In the genomic region with DNA sequence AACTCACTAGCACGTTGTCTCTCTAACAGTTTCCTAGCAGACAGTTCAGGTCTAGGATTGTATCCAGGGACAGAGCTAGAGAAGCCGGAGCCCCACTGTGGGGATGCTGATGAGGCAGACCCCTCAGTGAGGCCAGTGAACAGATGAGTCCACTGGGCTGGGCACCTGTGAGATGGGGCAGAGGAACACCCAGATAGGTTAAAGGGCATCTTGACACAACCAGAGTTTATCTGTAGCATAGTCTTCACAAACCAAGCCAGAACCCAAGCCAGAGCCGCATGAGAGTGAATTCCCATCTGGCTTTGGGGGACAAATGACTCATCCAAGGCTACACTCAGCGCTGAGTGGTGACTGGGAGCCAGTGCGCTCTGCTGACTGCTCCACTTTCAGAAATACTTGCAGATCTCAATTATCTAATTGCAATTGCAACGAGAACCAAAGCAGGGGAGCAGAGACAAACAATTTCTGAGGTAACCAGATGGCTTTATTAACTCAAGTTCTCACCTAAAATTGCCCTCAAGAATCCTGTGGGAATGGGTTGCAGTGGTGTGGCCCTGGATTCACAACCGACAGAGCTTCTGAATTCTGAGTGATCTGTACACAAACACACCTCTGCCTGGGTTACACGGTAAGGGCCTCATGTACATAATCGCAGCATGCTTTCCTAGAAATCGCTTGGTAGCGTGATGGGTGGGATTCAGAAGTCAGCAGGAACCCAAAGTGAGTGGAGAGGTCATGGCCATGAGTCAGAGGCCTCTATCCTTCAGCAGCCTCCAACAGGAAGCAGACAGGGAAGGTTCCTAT, we compare ENCODE assay signal across 12 cellular contexts. TPM values are rescaled to one million over a fixed set of nuclear protein-coding genes. Genes with fewer than 3 reads are reported as not detected.
A peak's percentile ranks its signal among the peaks of the same experiment; 100 is the strongest.
DNase-seq lines count a peak whose midpoint lies in the region; ATAC-seq, FAIRE-seq and TF ChIP-seq lines count a peak whose summit lies in the region.
"Had no signal": no experiment of that assay in that cellular context is flagged by ENCODE, and none has a peak within 500 bp of the region (broad histone marks: within the 10 kb centered on the region; RNA-seq: fewer than 3 reads in every experiment).

No MANE protein-coding gene starts in this region.

- 88% methylated on average over 11 of the region's 11 CpGs for WGBS in right cardiac atrium
- WGBS in K562 (ENCODE audit: insufficient coverage, low coverage, missing lambda C conversion rate) = 19% methylated on average over 11 of the region's 11 CpGs
- WGBS in HepG2 (ENCODE audit: low lambda C conversion rate) = 14% methylated on average over 11 of the region's 11 CpGs

- peaks cover 7% of the 10 kb centered on the region for H3K4me1 Mint-ChIP-seq in mesothelial cell of epicardium
- H3K4me1 Mint-ChIP-seq: activated CD4-positive, alpha-beta T cell treated with anti-CD3 and anti-CD28 coated beads, Interleukin-2, amount 10 ng/mL, durations not matched to agents 24 days and 14 days had no signal

- H3K4me3 ChIP-seq in right cardiac atrium (ENCODE audit: low read length) (no peak overlapping the region), K562 (no peak overlapping the region; the same call in 1 of the 2 replicates), HepG2 (replicated peaks in 1 of 3; ENCODE audit: insufficient read depth in 1 of 3, low read depth in 2 of 3, low read length in 3 of 3) (peak overlapping the region in 2 of 3 experiments; percentile 1 to 26; a peak in 3 of 6 replicates)

- POLR2A ChIA-PET in K562 (lab: Yijun Ruan, JAX) (interaction anchor here (0.9 to 1.0 kb wide), 2 partner anchors 9 to 19 kb away, joined by 3 to 4 read pairs; no protein-coding TSS in a partner anchor), HepG2 (lab: Yijun Ruan, JAX) (interaction anchor here (1.1 to 3.0 kb wide), 4 partner anchors 9 to 34 kb away, joined by 3 to 26 read pairs (median 4); no protein-coding TSS in a partner anchor)

- H3K27ac ChIP-seq in right cardiac atrium (ENCODE audit: low read length) = no peak overlapping the region
- peak overlapping the region; percentile 76 for H3K27ac ChIP-seq in K562 (ENCODE audit: extremely low read depth, low read depth, low read length)
- no peak overlapping the region for H3K27ac ChIP-seq in HepG2 (ENCODE audit: extremely low read length, insufficient read depth, low read length)

- peak; percentile 50 to 52 for ATAC-seq in right cardiac atrium
- peak; percentile 88 for ATAC-seq in K562
- peak; percentile 87 for ATAC-seq in HepG2
- ATAC-seq in HG02798 (IDR thresholded peaks at IDR 0.05; ENCODE audit: poor library complexity, unreplicated experiment) = no peak
- ATAC-seq in stimulated activated naive CD8-positive, alpha-beta T cell treated with anti-CD3 and anti-CD28 coated beads, Interleukin-15, Interleukin-2, amounts not matched to agents 100 U/mL and 50 U/mL, for 24 hours = no peak
- ATAC-seq: esophagus mucosa, left cardiac atrium had no signal

- no peaks in the 10 kb centered on the region for H3K36me3 Mint-ChIP-seq in mesothelial cell of epicardium

- in situ Hi-C loops in K562 (cut with MboI) (no loop called here), HepG2 (cut with HindIII; ENCODE audit: extremely low pct_ligation_motif_present, low pct_unique_long_range_greater_than_20kb) (no loop called here)

- no peaks in the 10 kb centered on the region for H3K9me3 Mint-ChIP-seq in mesothelial cell of epicardium
- H3K9me3 Mint-ChIP-seq: activated CD4-positive, alpha-beta T cell treated with anti-CD3 and anti-CD28 coated beads, Interleukin-2, amount 10 ng/mL, durations not matched to agents 24 days and 14 days had no signal

- no peak for TF ChIP-seq POLR2A in K562 (conservative IDR thresholded peaks at IDR 0.05)
- TF ChIP-seq POLR2A in HepG2 (IDR thresholded peaks at IDR 0.05; ENCODE audit: insufficient read depth in 1 of 2, low read depth in 2 of 2, low read length in 2 of 2) = no peak

- no peak for TF ChIP-seq RAD21 in K562 (CRISPR knock-in tag; conservative IDR thresholded peaks at IDR 0.05 in 1 of 2, IDR thresholded peaks at IDR 0.05 in 1 of 2)
- TF ChIP-seq RAD21 in HepG2 (CRISPR knock-in tag; IDR thresholded peaks at IDR 0.05) = no peak

- FAIRE-seq in K562 (lab: Jason Lieb, UNC) (peak; percentile 85), HepG2 (lab: Jason Lieb, UNC) (peak; percentile 62)

- intact Hi-C loops in right cardiac atrium (cut with DNase I) (no loop called here), cardiac septum (cut with DNase I) (no loop called here), K562 (cut with micrococcal nuclease) (no loop called here), HepG2 (cut with micrococcal nuclease; ENCODE audit: unreplicated experiment) (no loop called here)

- H3K4me2 ChIP-seq in K562 (ENCODE audit: insufficient read depth, low read length) (peak overlapping the region; percentile 71), HepG2 (ENCODE audit: low read depth, low read length) (peak overlapping the region; percentile 71)

- H3K9me1 ChIP-seq in K562 (ENCODE audit: control insufficient read depth, insufficient read depth, low read length) = no peaks in the 10 kb centered on the region

- DNase-seq in right cardiac atrium (no peak), cardiac septum (ENCODE audit: low spot score) (no peak), K562 (ENCODE audit: extremely low read depth in 1 of 4, low spot score in 3 of 4) (peak; percentile 58 to 84 (median 68)), HepG2 (ENCODE audit: low spot score) (peak; percentile 74), mesothelial cell of epicardium (ENCODE audit: low spot score in 2 of 2, unreplicated experiment in 2 of 2) (no peak), NCI-H524 (lab: John Stamatoyannopoulos, UW) (no peak)
- DNase-seq in stimulated activated naive CD8-positive, alpha-beta T cell treated with anti-CD3 and anti-CD28 coated beads, Interleukin-15, Interleukin-2, amounts not matched to agents 100 U/mL and 50 U/mL, for 24 hours = no peak
- DNase-seq: activated CD4-positive, alpha-beta T cell treated with anti-CD3 and anti-CD28 coated beads, Interleukin-2, amount 10 ng/mL, durations not matched to agents 24 days and 14 days; left cardiac atrium; NCI-H2107 had no signal

- no peaks in the 10 kb centered on the region for H3K79me2 ChIP-seq in K562 (ENCODE audit: control insufficient read depth, insufficient read depth, low read length)
- no peaks in the 10 kb centered on the region for H3K79me2 ChIP-seq in HepG2 (ENCODE audit: insufficient read depth, low read length)

- no peaks in the 10 kb centered on the region for H4K20me1 ChIP-seq in K562 (replicated peaks; ENCODE audit: control insufficient read depth, insufficient read depth, low read length)
- no peaks in the 10 kb centered on the region for H4K20me1 ChIP-seq in HepG2 (ENCODE audit: insufficient read depth, low read length)

- H3K4me3 Mint-ChIP-seq in mesothelial cell of epicardium = no peak overlapping the region
- H3K4me3 Mint-ChIP-seq: activated CD4-positive, alpha-beta T cell treated with anti-CD3 and anti-CD28 coated beads, Interleukin-2, amount 10 ng/mL, durations not matched to agents 24 days and 14 days had no signal

- no peak for TF ChIP-seq CTCF in K562 (IDR thresholded peaks at IDR 0.05 in 2 of 3, conservative IDR thresholded peaks at IDR 0.05 in 1 of 3; ENCODE audit: insufficient read depth in 2 of 3, low read depth in 1 of 3, low read length in 3 of 3)
- no peak for TF ChIP-seq CTCF in HepG2 (CRISPR knock-in tag; IDR thresholded peaks at IDR 0.05)
- TF ChIP-seq CTCF in mesothelial cell of epicardium (IDR thresholded peaks at IDR 0.05; ENCODE audit: unreplicated experiment) = no peak

- H3K9ac ChIP-seq in K562 (ENCODE audit: insufficient read depth in 1 of 2, low read depth in 2 of 2, low read length in 2 of 2) (peak overlapping the region; percentile 54 to 85; a peak in 3 of 4 replicates), HepG2 (ENCODE audit: insufficient read depth, low read depth, low read length) (peak overlapping the region; percentile 14; the same call in 1 of the 2 replicates)

- H3K27me3 ChIP-seq in right cardiac atrium (ENCODE audit: control insufficient read depth, insufficient read depth) (no peaks in the 10 kb centered on the region), K562 (ENCODE audit: control insufficient read depth in 2 of 2, insufficient read depth in 2 of 2, low read length in 2 of 2) (no peaks in the 10 kb centered on the region), HepG2 (ENCODE audit: control insufficient read depth in 1 of 2, insufficient read depth in 2 of 2, low read length in 2 of 2) (no peaks in the 10 kb centered on the region)

- no peak overlapping the region for H3K27ac Mint-ChIP-seq in mesothelial cell of epicardium
- H3K27ac Mint-ChIP-seq: activated CD4-positive, alpha-beta T cell treated with anti-CD3 and anti-CD28 coated beads, Interleukin-2, amount 10 ng/mL, durations not matched to agents 24 days and 14 days had no signal

- BruUV-seq in K562 (replicated peaks; lab: Mats Ljungman, UMichigan) = no TSS peak
- no TSS peak for BruUV-seq in HepG2 (replicated peaks; lab: Mats Ljungman, UMichigan)

- H2AFZ ChIP-seq in K562 (ENCODE audit: low read depth, low read length) (peak overlapping the region; percentile 95), HepG2 (ENCODE audit: low read length) (no peak overlapping the region)

- H3K9me3 ChIP-seq in right cardiac atrium (ENCODE audit: control insufficient read depth, low read length) (no peaks in the 10 kb centered on the region), K562 (replicated peaks; ENCODE audit: control insufficient read depth, insufficient read depth, low read depth, low read length) (no peaks in the 10 kb centered on the region), HepG2 (ENCODE audit: low read length) (no peaks in the 10 kb centered on the region)

- TF ChIP-seq EP300 in K562 (IDR thresholded peaks at IDR 0.05; ENCODE audit: low read length) = peak; percentile 27; the same call in 1 of the 2 replicates
- no peak; a peak in 1 of 4 replicates for TF ChIP-seq EP300 in HepG2 (IDR thresholded peaks at IDR 0.05; ENCODE audit: low read depth in 2 of 2, low read length in 2 of 2)
- no peak for TF ChIP-seq EP300 in HepG2 (CRISPR knock-in tag; IDR thresholded peaks at IDR 0.05; ENCODE audit: borderline replicate concordance)

- no peaks in the 10 kb centered on the region for H3K36me3 ChIP-seq in K562 (ENCODE audit: control insufficient read depth, insufficient read depth, low read length)
- H3K36me3 ChIP-seq in HepG2 (replicated peaks in 1 of 2; ENCODE audit: control insufficient read depth in 1 of 2, insufficient read depth in 2 of 2, low read length in 2 of 2) = no peaks in the 10 kb centered on the region

- no peaks in the 10 kb centered on the region for H3K27me3 Mint-ChIP-seq in mesothelial cell of epicardium (ENCODE audit: low read depth)
- H3K27me3 Mint-ChIP-seq: activated CD4-positive, alpha-beta T cell treated with anti-CD3 and anti-CD28 coated beads, Interleukin-2, amount 10 ng/mL, durations not matched to agents 24 days and 14 days had no signal

- H3K4me1 ChIP-seq in right cardiac atrium (ENCODE audit: control insufficient read depth, insufficient read depth, low read length) (peaks cover 2% of the 10 kb centered on the region), K562 (replicated peaks in 1 of 2; ENCODE audit: control insufficient read depth in 2 of 2, insufficient read depth in 2 of 2, low read length in 2 of 2) (peaks cover 23 to 31% of the 10 kb centered on the region in 2 experiments), HepG2 (ENCODE audit: insufficient read depth, low read length) (peaks cover 65% of the 10 kb centered on the region)

- CTCF ChIA-PET in K562 (lab: Yijun Ruan, JAX; ENCODE audit: low intra/inter-chr PET ratio) (no interaction called here), HepG2 (lab: Yijun Ruan, JAX; ENCODE audit: low intra/inter-chr PET ratio, low total read pairs) (no interaction called here)

RNA-seq across cellular contexts. Expression of gene EPCAM, which starts 14.9 kb away (rescaled TPM):
- total RNA-seq in right cardiac atrium (under 1 TPM in 2 of 4 donors, not detected in 2; 0.35 to 0.75 TPM), cardiac septum (0.19 TPM), K562 (2014; rRNA removed) (50.1 and 51.8 TPM in 2 replicates), K562 (2014; rRNA removed; fragmentation: Illumina TruSeq; extraction: Trizol) (85.5 and 89.2 TPM in 2 replicates), K562 (2015; rRNA removed; fragmentation: Illumina TruSeq; extraction: Trizol) (83.2 and 86.1 TPM in 2 replicates), K562 (2021) (62.9 and 63.1 TPM in 2 replicates), HepG2 (2016; rRNA removed; fragmentation: Illumina TruSeq; extraction: Trizol) (86.5 and 161 TPM in 2 replicates), mesothelial cell of epicardium (132 to 136 TPM (median 134 TPM) in 3 replicates)
- polyA plus RNA-seq in right cardiac atrium (0.36 TPM), K562 (2011; rRNA removed) (54.2 and 68.9 TPM in 2 replicates), K562 (2014; fragmentation: Illumina TruSeq; extraction: Trizol) (68.8 and 95.5 TPM in 2 replicates), K562 (2014; fragmentation: Nextera tagmentation; extraction: Ambion mirVana) (10 to 100 TPM; 59.0 to 63.1 TPM), K562 (2014; rRNA removed) (76.3 and 77.2 TPM in 2 replicates), HepG2 (2011; rRNA removed) (54.5 and 71.1 TPM in 2 replicates)
- 38.7 and 73.4 TPM in 2 replicates for total RNA-seq in K562 (2011; cell fraction: chromatin; rRNA removed; ENCODE audit: low replicate concordance)
- 48.5 and 54.7 TPM in 2 replicates for total RNA-seq in K562 (2011; cell fraction: nucleolus; rRNA removed)
- 52.1 and 64.7 TPM in 2 replicates for total RNA-seq in K562 (2011; cell fraction: nucleoplasm; rRNA removed)
- polyA plus RNA-seq in K562 (2011; cell fraction: cytosol; rRNA removed) = 21.7 and 27.4 TPM in 2 replicates
- 14.9 and 21.0 TPM in 2 replicates for polyA plus RNA-seq in K562 (2011; cell fraction: nucleus; rRNA removed)
- 50.2 and 52.8 TPM in 2 replicates for polyA plus RNA-seq in K562 (2012)
- polyA minus RNA-seq in K562 (2011; rRNA and poly(A)+ RNA removed) = 84.1 and 94.2 TPM in 2 replicates
- 24.9 and 37.7 TPM in 2 replicates for polyA minus RNA-seq in K562 (2011; cell fraction: cytosol; rRNA and poly(A)+ RNA removed)
- polyA minus RNA-seq in K562 (2011; cell fraction: nucleus; rRNA and poly(A)+ RNA removed) = 11.8 and 22.1 TPM in 2 replicates
- 35.3 and 38.4 TPM in 2 replicates for total RNA-seq in HepG2 (2016; cell fraction: cytosol; rRNA removed; fragmentation: Illumina TruSeq; extraction: Trizol; ENCODE audit: low read depth)
- total RNA-seq in HepG2 (2016; cell fraction: insoluble cytoplasmic fraction; rRNA removed; fragmentation: Illumina TruSeq; extraction: Trizol) = 81.2 and 157 TPM in 2 replicates
- 43.3 and 50.6 TPM in 2 replicates for total RNA-seq in HepG2 (2016; cell fraction: membrane; rRNA removed; fragmentation: Illumina TruSeq; extraction: Trizol)
- 148 and 175 TPM in 2 replicates for total RNA-seq in HepG2 (2016; cell fraction: nucleus; rRNA removed; fragmentation: Illumina TruSeq; extraction: Trizol)
- 40.5 and 55.7 TPM in 2 replicates for polyA plus RNA-seq in HepG2 (2011; cell fraction: cytosol; rRNA removed)
- polyA plus RNA-seq in HepG2 (2011; cell fraction: nucleus; rRNA removed) = 23.7 and 32.0 TPM in 2 replicates
- polyA plus RNA-seq in HepG2 (2012) = 133 and 185 TPM in 2 replicates
- 40.3 and 47.3 TPM in 2 replicates for polyA plus RNA-seq in HepG2 (2016; cell fraction: cytosol; fragmentation: Illumina TruSeq; extraction: Trizol; ENCODE audit: low read depth)
- 110 and 111 TPM in 2 replicates for polyA plus RNA-seq in HepG2 (2016; cell fraction: insoluble cytoplasmic fraction; fragmentation: Illumina TruSeq; extraction: Trizol; ENCODE audit: low read depth)
- 43.9 and 48.4 TPM in 2 replicates for polyA plus RNA-seq in HepG2 (2016; cell fraction: membrane; fragmentation: Illumina TruSeq; extraction: Trizol; ENCODE audit: low read depth)
- polyA plus RNA-seq in HepG2 (2016; cell fraction: nucleus; fragmentation: Illumina TruSeq; extraction: Trizol; ENCODE audit: insufficient read depth, low read depth) = 287 and 318 TPM in 2 replicates
- polyA minus RNA-seq in HepG2 (2011; rRNA and poly(A)+ RNA removed; ENCODE audit: low replicate concordance) = 0.61 and 14.8 TPM in 2 replicates
- 51.5 and 59.4 TPM in 2 replicates for polyA minus RNA-seq in HepG2 (2011; cell fraction: cytosol; rRNA and poly(A)+ RNA removed)
- 33.1 and 43.6 TPM in 2 replicates for polyA minus RNA-seq in HepG2 (2011; cell fraction: nucleus; rRNA and poly(A)+ RNA removed)
- total RNA-seq: activated CD4-positive, alpha-beta T cell treated with anti-CD3 and anti-CD28 coated beads, Interleukin-2, amount 10 ng/mL, durations not matched to agents 24 days and 14 days had no signal

RNA-seq across cellular contexts. Expression of gene MSH2, which starts 48.7 kb away (rescaled TPM):
- total RNA-seq in right cardiac atrium (10 to 100 TPM; 10.0 to 14.8 (median 10.2) TPM), cardiac septum (15.6 TPM), K562 (2014; rRNA removed) (85.9 and 99.2 TPM in 2 replicates), K562 (2014; rRNA removed; fragmentation: Illumina TruSeq; extraction: Trizol) (139 and 161 TPM in 2 replicates), K562 (2015; rRNA removed; fragmentation: Illumina TruSeq; extraction: Trizol) (109 and 118 TPM in 2 replicates), K562 (2021) (95.1 and 113 TPM in 2 replicates), HepG2 (2016; rRNA removed; fragmentation: Illumina TruSeq; extraction: Trizol) (76.3 and 125 TPM in 2 replicates), mesothelial cell of epicardium (38.3 to 39.9 TPM (median 39.6 TPM) in 3 replicates)
- polyA plus RNA-seq in right cardiac atrium (7.4 TPM), K562 (2011; rRNA removed) (85.0 and 133 TPM in 2 replicates), K562 (2014; fragmentation: Illumina TruSeq; extraction: Trizol) (113 and 125 TPM in 2 replicates), K562 (2014; fragmentation: Nextera tagmentation; extraction: Ambion mirVana) (10 to 100 TPM; 51.8 to 60.6 TPM), K562 (2014; rRNA removed) (93.2 and 93.3 TPM in 2 replicates), HepG2 (2011; rRNA removed) (13.5 and 19.9 TPM in 2 replicates)
- 35.6 and 139 TPM in 2 replicates for total RNA-seq in K562 (2011; cell fraction: chromatin; rRNA removed; ENCODE audit: low replicate concordance)
- 19.0 and 21.7 TPM in 2 replicates for total RNA-seq in K562 (2011; cell fraction: nucleolus; rRNA removed)
- total RNA-seq in K562 (2011; cell fraction: nucleoplasm; rRNA removed) = 21.8 and 27.2 TPM in 2 replicates
- polyA plus RNA-seq in K562 (2011; cell fraction: cytosol; rRNA removed) = 21.8 and 46.2 TPM in 2 replicates
- polyA plus RNA-seq in K562 (2011; cell fraction: nucleus; rRNA removed) = 27.0 and 36.1 TPM in 2 replicates
- 63.4 and 77.6 TPM in 2 replicates for polyA plus RNA-seq in K562 (2012)
- 137 and 148 TPM in 2 replicates for polyA minus RNA-seq in K562 (2011; rRNA and poly(A)+ RNA removed)
- polyA minus RNA-seq in K562 (2011; cell fraction: cytosol; rRNA and poly(A)+ RNA removed) = 44.2 and 56.7 TPM in 2 replicates
- 24.0 and 38.8 TPM in 2 replicates for polyA minus RNA-seq in K562 (2011; cell fraction: nucleus; rRNA and poly(A)+ RNA removed)
- 12.2 and 14.5 TPM in 2 replicates for total RNA-seq in HepG2 (2016; cell fraction: cytosol; rRNA removed; fragmentation: Illumina TruSeq; extraction: Trizol; ENCODE audit: low read depth)
- 76.5 and 122 TPM in 2 replicates for total RNA-seq in HepG2 (2016; cell fraction: insoluble cytoplasmic fraction; rRNA removed; fragmentation: Illumina TruSeq; extraction: Trizol)
- 17.5 and 23.6 TPM in 2 replicates for total RNA-seq in HepG2 (2016; cell fraction: membrane; rRNA removed; fragmentation: Illumina TruSeq; extraction: Trizol)
- 50.2 and 54.3 TPM in 2 replicates for total RNA-seq in HepG2 (2016; cell fraction: nucleus; rRNA removed; fragmentation: Illumina TruSeq; extraction: Trizol)
- 7.9 and 10.8 TPM in 2 replicates for polyA plus RNA-seq in HepG2 (2011; cell fraction: cytosol; rRNA removed)
- polyA plus RNA-seq in HepG2 (2011; cell fraction: nucleus; rRNA removed) = 6.8 and 7.9 TPM in 2 replicates
- polyA plus RNA-seq in HepG2 (2012) = 21.3 and 30.0 TPM in 2 replicates
- polyA plus RNA-seq in HepG2 (2016; cell fraction: cytosol; fragmentation: Illumina TruSeq; extraction: Trizol; ENCODE audit: low read depth) = 2.7 and 3.2 TPM in 2 replicates
- 81.0 and 82.7 TPM in 2 replicates for polyA plus RNA-seq in HepG2 (2016; cell fraction: insoluble cytoplasmic fraction; fragmentation: Illumina TruSeq; extraction: Trizol; ENCODE audit: low read depth)
- polyA plus RNA-seq in HepG2 (2016; cell fraction: membrane; fragmentation: Illumina TruSeq; extraction: Trizol; ENCODE audit: low read depth) = 6.4 and 7.3 TPM in 2 replicates
- polyA plus RNA-seq in HepG2 (2016; cell fraction: nucleus; fragmentation: Illumina TruSeq; extraction: Trizol; ENCODE audit: insufficient read depth, low read depth) = 42.8 and 46.2 TPM in 2 replicates
- polyA minus RNA-seq in HepG2 (2011; rRNA and poly(A)+ RNA removed; ENCODE audit: low replicate concordance) = 14.0 and 23.3 TPM in 2 replicates
- polyA minus RNA-seq in HepG2 (2011; cell fraction: cytosol; rRNA and poly(A)+ RNA removed) = 19.4 and 20.9 TPM in 2 replicates
- polyA minus RNA-seq in HepG2 (2011; cell fraction: nucleus; rRNA and poly(A)+ RNA removed) = 25.5 and 29.3 TPM in 2 replicates

Comparison
In these comparisons a context has a peak if more than half of its experiments do, and no peak if none do; other contexts are left out.
1. ATAC-seq: peak in right cardiac atrium (2 of 2), K562 (single experiment) and HepG2 (single experiment); none in HG02798 (single experiment) and stimulated activated naive CD8-positive, alpha-beta T cell treated with anti-CD3 and anti-CD28 coated beads, Interleukin-15, Interleukin-2, amounts not matched to agents 100 U/mL and 50 U/mL, for 24 hours (single experiment).
2. DNase-seq: peak in K562 (4 of 4) and HepG2 (single experiment); none in right cardiac atrium (0 of 3), cardiac septum (single experiment), stimulated activated naive CD8-positive, alpha-beta T cell treated with anti-CD3 and anti-CD28 coated beads, Interleukin-15, Interleukin-2, amounts not matched to agents 100 U/mL and 50 U/mL, for 24 hours (single experiment), mesothelial cell of epicardium (0 of 2) and NCI-H524 (0 of 2).
3. H3K4me3 ChIP-seq: peak in HepG2 (2 of 3); none in right cardiac atrium (single experiment) and K562 (single experiment).
4. RNA of gene EPCAM, which starts 14.9 kb away (total RNA-seq): 35.3 to 175 TPM in HepG2, 132 to 136 TPM in mesothelial cell of epicardium and 38.7 to 89.2 TPM in K562; 0.35 to 0.75 TPM in right cardiac atrium and 0.19 TPM in cardiac septum (single experiment); every median in the first group is over 10 times any median in the second.